ENCODE assay signal across 28 cellular contexts in genomic region chr11:66274219-66274618, GRCh38. TPM values are rescaled to one million over a fixed set of nuclear protein-coding genes. Genes with fewer than 3 reads are reported as not detected.
"Had no signal": no experiment of that assay in that cellular context is flagged by ENCODE, and none has a peak within 500 bp of the region (broad histone marks: within the 10 kb centered on the region; RNA-seq: fewer than 3 reads in every experiment).

No MANE protein-coding gene starts in this region.

- H3K27me3 ChIP-seq: SJSA1 had no signal

- H3K9me3 Mint-ChIP-seq: activated CD4-positive, alpha-beta T cell treated with anti-CD3 and anti-CD28 coated beads, Interleukin-2, amount 10 ng/mL, durations not matched to agents 24 days and 14 days; activated naive CD4-positive, alpha-beta T cell treated with anti-CD3 and anti-CD28 coated beads, Interleukin-2, amount 50 U/mL, for 24 hours; activated T-cell treated with anti-CD3 and anti-CD28 coated beads, Interleukin-2, amount 50 U/mL, for 24 hours; activated T-helper 1 cell treated with anti-CD3 and anti-CD28 coated beads, Interleukin-12 subunit alpha, Interleukin-12 subunit beta, Interleukin-2, Interleukin-4 antibody, amounts not matched to agents 30 ng/mL and 10 ng/mL and 1 ng/mL, durations not matched to agents 14 hours and 24 hours and 36 hours; T-helper 1 cell treated with Interleukin-12 subunit alpha and Interleukin-12 subunit beta and Interleukin-4 antibody, amounts not matched to agents 30 μg/mL and 1 μg/mL, for 36 hours; WTC11 had no signal

- H3K27ac ChIP-seq: KMS-11, SJSA1 had no signal

- H3K4me2 ChIP-seq: KMS-11 had no signal

- H3K27ac Mint-ChIP-seq: activated CD4-positive, alpha-beta T cell treated with anti-CD3 and anti-CD28 coated beads, Interleukin-2, amount 10 ng/mL, durations not matched to agents 24 days and 14 days; activated T-cell treated with anti-CD3 and anti-CD28 coated beads, Interleukin-2, amount 50 U/mL, for 24 hours; activated T-helper 1 cell treated with anti-CD3 and anti-CD28 coated beads, Interleukin-12 subunit alpha, Interleukin-12 subunit beta, Interleukin-2, Interleukin-4 antibody, amounts not matched to agents 30 ng/mL and 10 ng/mL and 1 ng/mL, durations not matched to agents 14 hours and 24 hours and 36 hours; T-helper 1 cell treated with Interleukin-12 subunit alpha and Interleukin-12 subunit beta and Interleukin-4 antibody, amounts not matched to agents 30 μg/mL and 1 μg/mL, for 36 hours; WTC11 had no signal

- DNase-seq: activated CD4-positive, alpha-beta T cell treated with anti-CD3 and anti-CD28 coated beads, Interleukin-2, amount 10 ng/mL, durations not matched to agents 24 days and 14 days; activated CD4-positive, alpha-beta T cell treated with anti-CD3 and anti-CD28 coated beads, Interleukin-2, amount 50 U/mL, for 48 hours; activated CD4-positive, CD25-positive, alpha-beta regulatory T cell treated with anti-CD3 and anti-CD28 coated beads, Interleukin-2, amount 50 U/mL, for 72 hours; activated CD8-positive, alpha-beta memory T cell treated with anti-CD3 and anti-CD28 coated beads, Interleukin-2, amount 10 ng/mL, durations not matched to agents 7 days and 5 days; activated effector memory CD4-positive, alpha-beta T cell treated with Interleukin-2 at 50 U/mL for 16 hours; activated naive CD4-positive, alpha-beta T cell; activated T-cell treated with anti-CD3 and anti-CD28 coated beads, Interleukin-2, amount 50 U/mL, for 24 hours; NCI-H1092; NCI-H1417; NCI-H1930; NCI-H2107; NCI-H2171 treated with DMSO at 0.1 percent for 48 hours; NCI-H226; NCI-H526; NK-92 treated with Interleukin-12 subunit alpha and Interleukin-12 subunit beta, amount 100 ng/mL, for 24 hours; OCI-M1; RPMI8226; SHP77; SW 1271 had no signal

- H3K9ac ChIP-seq: KMS-11 had no signal

- H3K4me3 ChIP-seq: SJSA1 had no signal

- H3K4me3 Mint-ChIP-seq: activated CD4-positive, alpha-beta T cell treated with anti-CD3 and anti-CD28 coated beads, Interleukin-2, amount 10 ng/mL, durations not matched to agents 24 days and 14 days; activated CD8-positive, alpha-beta memory T cell treated with anti-CD3 and anti-CD28 coated beads, Interleukin-2, amount 10 ng/mL, durations not matched to agents 7 days and 5 days; activated T-cell treated with anti-CD3 and anti-CD28 coated beads, Interleukin-2, amount 50 U/mL, for 24 hours; activated T-helper 1 cell treated with anti-CD3 and anti-CD28 coated beads, Interleukin-12 subunit alpha, Interleukin-12 subunit beta, Interleukin-2, Interleukin-4 antibody, amounts not matched to agents 30 ng/mL and 10 ng/mL and 1 ng/mL, durations not matched to agents 14 hours and 24 hours and 36 hours; T-helper 1 cell treated with Interleukin-12 subunit alpha and Interleukin-12 subunit beta and Interleukin-4 antibody, amounts not matched to agents 30 μg/mL and 1 μg/mL, for 36 hours; WTC11 had no signal

- H3K27me3 Mint-ChIP-seq: activated naive CD4-positive, alpha-beta T cell treated with anti-CD3 and anti-CD28 coated beads, Interleukin-2, amount 50 U/mL, for 24 hours; activated T-cell treated with anti-CD3 and anti-CD28 coated beads, Interleukin-2, amount 50 U/mL, for 24 hours had no signal

- H3K9me3 ChIP-seq: SJSA1 had no signal

- ATAC-seq: activated CD8-positive, alpha-beta memory T cell treated with anti-CD3 and anti-CD28 coated beads, Interleukin-2, amount 10 ng/mL, durations not matched to agents 7 days and 5 days; Panc1; SK-N-SH treated with all-trans-retinoic acid at 6 μM for 48 hours; WTC11 had no signal

RNA-seq across cellular contexts. Expression of gene TMEM151A, which starts 17.5 kb away (rescaled TPM):
- total RNA-seq: activated CD4-positive, alpha-beta T cell treated with anti-CD3 and anti-CD28 coated beads, Interleukin-2, amount 10 ng/mL, durations not matched to agents 24 days and 14 days; activated CD8-positive, alpha-beta memory T cell treated with anti-CD3 and anti-CD28 coated beads, Interleukin-2, amount 10 ng/mL, durations not matched to agents 7 days and 5 days; activated T-helper 1 cell treated with anti-CD3 and anti-CD28 coated beads, Interleukin-12 subunit alpha, Interleukin-12 subunit beta, Interleukin-2, Interleukin-4 antibody, amounts not matched to agents 30 ng/mL and 10 ng/mL and 1 ng/mL, durations not matched to agents 14 hours and 24 hours and 36 hours; MCF 10A had no signal
